Comparison of ENCODE assay signal across 1 cellular context in genomic region chr2:189527812-189528591, GRCh38.
TF ChIP-seq lines count a peak whose summit lies in the region.

No MANE protein-coding gene starts in this region.

TF ChIP-seq in HepG2, 621 proteins besides CTCF, POLR2A, EP300 and RAD21 (continued from another document):
- TF ChIP-seq HMGXB3 (CRISPR knock-in tag; IDR thresholded peaks at IDR 0.05; ENCODE audit: borderline replicate concordance) = no peak
- TF ChIP-seq SRSF4 (IDR thresholded peaks at IDR 0.05; ENCODE audit: low read depth, low read length, poor library complexity, severe bottlenecking) = no peak
- TF ChIP-seq SNAPC2 (CRISPR knock-in tag; IDR thresholded peaks at IDR 0.05) = no peak
- TF ChIP-seq CAMTA2 (CRISPR knock-in tag; IDR thresholded peaks at IDR 0.05; ENCODE audit: borderline replicate concordance) = no peak
- TF ChIP-seq, protein P1, sequence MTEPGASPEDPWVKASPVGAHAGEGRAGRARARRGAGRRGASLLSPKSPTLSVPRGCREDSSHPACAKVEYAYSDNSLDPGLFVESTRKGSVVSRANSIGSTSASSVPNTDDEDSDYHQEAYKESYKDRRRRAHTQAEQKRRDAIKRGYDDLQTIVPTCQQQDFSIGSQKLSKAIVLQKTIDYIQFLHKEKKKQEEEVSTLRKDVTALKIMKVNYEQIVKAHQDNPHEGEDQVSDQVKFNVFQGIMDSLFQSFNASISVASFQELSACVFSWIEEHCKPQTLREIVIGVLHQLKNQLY (CRISPR knock-in tag; IDR thresholded peaks at IDR 0.05) = no peak
- no peak for TF ChIP-seq NKX3-1 (CRISPR knock-in tag; IDR thresholded peaks at IDR 0.05)
- no peak for TF ChIP-seq ZBTB44 (CRISPR knock-in tag; IDR thresholded peaks at IDR 0.05)
- no peak for TF ChIP-seq ATF3 (CRISPR knock-in tag; IDR thresholded peaks at IDR 0.05)
- TF ChIP-seq ZIK1 (CRISPR knock-in tag; IDR thresholded peaks at IDR 0.05; ENCODE audit: borderline replicate concordance, low read depth) = no peak
- TF ChIP-seq NCOR1 (IDR thresholded peaks at IDR 0.05; ENCODE audit: borderline replicate concordance, low read length) = no peak
- 0 out of 2 replicates have a peak, but pooled peaks have one; percentile 31 for TF ChIP-seq RXRB (CRISPR knock-in tag; IDR thresholded peaks at IDR 0.05; ENCODE audit: borderline replicate concordance)
- TF ChIP-seq FOXO1 (CRISPR knock-in tag; IDR thresholded peaks at IDR 0.05) = no peak
- TF ChIP-seq IRF1 (CRISPR knock-in tag; IDR thresholded peaks at IDR 0.05; ENCODE audit: low read depth) = no peak
- TF ChIP-seq, protein P2, sequence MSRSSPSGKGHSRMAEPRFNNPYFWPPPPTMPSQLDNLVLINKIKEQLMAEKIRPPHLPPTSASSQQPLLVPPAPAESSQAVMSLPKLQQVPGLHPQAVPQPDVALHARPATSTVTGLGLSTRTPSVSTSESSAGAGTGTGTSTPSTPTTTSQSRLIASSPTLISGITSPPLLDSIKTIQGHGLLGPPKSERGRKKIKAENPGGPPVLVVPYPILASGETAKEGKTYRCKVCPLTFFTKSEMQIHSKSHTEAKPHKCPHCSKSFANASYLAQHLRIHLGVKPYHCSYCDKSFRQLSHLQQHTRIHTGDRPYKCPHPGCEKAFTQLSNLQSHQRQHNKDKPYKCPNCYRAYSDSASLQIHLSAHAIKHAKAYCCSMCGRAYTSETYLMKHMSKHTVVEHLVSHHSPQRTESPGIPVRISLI (CRISPR knock-in tag; IDR thresholded peaks at IDR 0.05; ENCODE audit: borderline replicate concordance) = peak; percentile 23; the same call in 1 of the 2 replicates
- TF ChIP-seq IKZF5 (CRISPR knock-in tag; IDR thresholded peaks at IDR 0.05) = no peak
- TF ChIP-seq SRSF1 (optimal IDR thresholded peaks at IDR 0.05; ENCODE audit: low read depth, low read length) = no peak
